In genomic region chr11:22832315-22833041, GRCh38 we compare ENCODE assay signal across 20 cellular contexts. TPM values are rescaled to one million over a fixed set of nuclear protein-coding genes. Genes with fewer than 3 reads are reported as not detected.
DNase-seq lines count a peak whose midpoint lies in the region; TF ChIP-seq lines count a peak whose summit lies in the region.
"Had no signal": no experiment of that assay in that cellular context is flagged by ENCODE, and none has a peak within 500 bp of the region (broad histone marks: within the 10 kb centered on the region; RNA-seq: fewer than 3 reads in every experiment).

No MANE protein-coding gene starts in this region.

- no peaks in the 10 kb centered on the region for H3K9me3 Mint-ChIP-seq in chondrocyte (ENCODE audit: low read depth)
- H3K9me3 Mint-ChIP-seq: activated naive CD4-positive, alpha-beta T cell treated with anti-CD3 and anti-CD28 coated beads, Interleukin-2, amount 50 U/mL, for 24 hours; CD8-positive, alpha-beta T cell; HFFc6; T-helper 1 cell treated with Interleukin-12 subunit alpha and Interleukin-12 subunit beta and Interleukin-4 antibody, amounts not matched to agents 30 μg/mL and 1 μg/mL, for 36 hours had no signal

- DNase-seq in DMS53 (lab: John Stamatoyannopoulos, UW) (peak; percentile 43), DMS53 treated with DMSO at 0.1 percent for 48 hours (lab: John Stamatoyannopoulos, UW; ENCODE audit: unreplicated experiment) (no peak), NCI-H460 (ENCODE audit: extremely low read depth, low read depth) (peak; percentile 20), epithelial cell of prostate (ENCODE audit: low read depth, low spot score) (no peak), renal cortical epithelial cell (ENCODE audit: low read depth) (peak; percentile 16), GM13977 (ENCODE audit: low spot score) (no peak), SK-N-DZ (ENCODE audit: low spot score) (no peak), chondrocyte (ENCODE audit: low spot score) (no peak)
- DNase-seq: activated CD4-positive, alpha-beta T cell treated with anti-CD3 and anti-CD28 coated beads for 1 hour; CD8-positive, alpha-beta T cell; HFFc6; KBM-7; NCI-H1436 treated with DMSO at 0.1 percent for 48 hours; NCI-H524; ovary; spleen had no signal

- no peak overlapping the region for H3K4me3 Mint-ChIP-seq in chondrocyte (ENCODE audit: unreplicated experiment)
- H3K4me3 Mint-ChIP-seq: activated naive CD4-positive, alpha-beta T cell treated with anti-CD3 and anti-CD28 coated beads, Interleukin-2, amount 50 U/mL, for 24 hours; CD8-positive, alpha-beta T cell; HFFc6; T-helper 1 cell treated with Interleukin-12 subunit alpha and Interleukin-12 subunit beta and Interleukin-4 antibody, amounts not matched to agents 30 μg/mL and 1 μg/mL, for 36 hours had no signal

- H3K27ac ChIP-seq in epithelial cell of prostate, result peak overlapping the region; percentile 9
- H3K27ac ChIP-seq: 22Rv1, ovary, spleen had no signal

- TF ChIP-seq CTCF in GM13977 (IDR thresholded peaks at IDR 0.05; ENCODE audit: extremely low read depth, insufficient read depth, missing control alignments) (no peak), chondrocyte (IDR thresholded peaks at IDR 0.05) (no peak)

- in situ Hi-C loops in GM13977 (cut with MboI; ENCODE audit: low pct_unique_long_range_greater_than_20kb, low sequenced_read_pairs, unreplicated experiment), result no loop called here

- H3K4me1 Mint-ChIP-seq in chondrocyte (ENCODE audit: low read depth), result peaks cover 16% of the 10 kb centered on the region

- no peaks in the 10 kb centered on the region for H3K36me3 Mint-ChIP-seq in chondrocyte (ENCODE audit: low read depth)

- H3K27ac Mint-ChIP-seq in chondrocyte (ENCODE audit: unreplicated experiment), result no peak overlapping the region
- H3K27ac Mint-ChIP-seq: activated naive CD4-positive, alpha-beta T cell treated with anti-CD3 and anti-CD28 coated beads, Interleukin-2, amount 50 U/mL, for 24 hours; CD8-positive, alpha-beta T cell; HFFc6; T-helper 1 cell treated with Interleukin-12 subunit alpha and Interleukin-12 subunit beta and Interleukin-4 antibody, amounts not matched to agents 30 μg/mL and 1 μg/mL, for 36 hours had no signal

- no peaks in the 10 kb centered on the region for H3K27me3 Mint-ChIP-seq in chondrocyte (ENCODE audit: low read depth)
- H3K27me3 Mint-ChIP-seq: activated naive CD4-positive, alpha-beta T cell treated with anti-CD3 and anti-CD28 coated beads, Interleukin-2, amount 50 U/mL, for 24 hours had no signal

RNA-seq across cellular contexts. Expression of gene SVIP, which starts 2.9 kb away (rescaled TPM):
- 10.7 and 14.0 TPM in 2 replicates for total RNA-seq in NCI-H460 (2014; rRNA removed; shearing (Covaris generic))
- 4.8 and 16.2 TPM in 2 replicates for polyA plus RNA-seq in NCI-H460 (2014; cell fraction: nucleus; rRNA removed)
- total RNA-seq in renal cortical epithelial cell (5.8 and 8.9 TPM in 2 replicates), chondrocyte (9.4 to 16.2 TPM (median 10.3 TPM) in 3 replicates)
- 17.8 and 20.0 TPM in 2 replicates for polyA plus RNA-seq in SK-N-DZ (2014; cell fraction: cytosol; rRNA removed)
- 10.2 and 13.4 TPM in 2 replicates for polyA plus RNA-seq in SK-N-DZ (2014; cell fraction: nucleus; rRNA removed)

RNA-seq across cellular contexts. Expression of gene CCDC179, which starts 27.8 kb away (rescaled TPM):
- total RNA-seq in NCI-H460 (2014; rRNA removed; shearing (Covaris generic)), result not detected in 2 replicates
- polyA plus RNA-seq in NCI-H460 (2014; cell fraction: nucleus; rRNA removed), result not detected in 2 replicates
- total RNA-seq in renal cortical epithelial cell (not detected in 2 replicates), chondrocyte (not detected in 3 replicates)
- polyA plus RNA-seq in SK-N-DZ (2014; cell fraction: cytosol; rRNA removed), result not detected in 2 replicates
- polyA plus RNA-seq in SK-N-DZ (2014; cell fraction: nucleus; rRNA removed), result not detected in 2 replicates
- total RNA-seq: CD8-positive, alpha-beta T cell; HFFc6; ovary; spleen had no signal
- polyA plus RNA-seq: keratinocyte, ovary, spleen had no signal

Comparison
In these comparisons a context has a peak if more than half of its experiments do, and no peak if none do; other contexts are left out.
1. DNase-seq: peak in DMS53 (single experiment), NCI-H460 (single experiment) and renal cortical epithelial cell (single experiment); none in DMS53 treated with DMSO at 0.1 percent for 48 hours (single experiment), epithelial cell of prostate (single experiment), GM13977 (single experiment), SK-N-DZ (single experiment) and chondrocyte (single experiment).